In the genomic region with DNA sequence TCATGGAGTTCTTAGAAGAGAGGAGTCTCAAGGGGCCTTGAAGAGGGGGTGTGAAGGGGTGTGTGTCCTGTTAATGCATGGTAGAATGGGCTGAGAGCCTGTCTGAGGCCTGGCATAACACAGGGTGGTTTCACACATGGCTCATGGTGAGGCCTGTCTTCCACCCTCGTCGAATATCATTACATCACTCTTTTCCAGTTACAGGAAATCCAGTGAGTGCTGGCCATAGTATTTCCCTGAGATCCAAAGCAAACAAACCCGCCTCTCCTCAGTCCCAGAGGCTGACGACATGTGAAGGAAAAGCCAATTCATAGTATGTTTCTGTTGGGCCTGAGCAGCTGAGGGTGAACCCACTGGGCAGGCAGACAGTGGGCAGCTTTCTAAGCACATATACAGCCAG, we compare ENCODE assay signal across 12 cellular contexts.
A peak's percentile ranks its signal among the peaks of the same experiment; 100 is the strongest.
DNase-seq lines count a peak whose midpoint lies in the region; ATAC-seq and TF ChIP-seq lines count a peak whose summit lies in the region.
"Had no signal": no experiment of that assay in that cellular context is flagged by ENCODE, and none has a peak within 500 bp of the region (broad histone marks: within the 10 kb centered on the region; RNA-seq: fewer than 3 reads in every experiment).

No MANE protein-coding gene starts in this region.

- TF ChIP-seq CTCF in SK-N-SH (IDR thresholded peaks at IDR 0.05) (no peak), mammary epithelial cell (conservative IDR thresholded peaks at IDR 0.05 in 1 of 2, IDR thresholded peaks at IDR 0.05 in 1 of 2; ENCODE audit: extremely low read depth in 1 of 2, insufficient read depth in 1 of 2, low read depth in 1 of 2, low read length in 2 of 2) (no peak), upper lobe of left lung (IDR thresholded peaks at IDR 0.05) (no peak)

- no peaks in the 10 kb centered on the region for H3F3A ChIP-seq in SK-N-SH (replicated peaks; ENCODE audit: insufficient read depth)

- dilution Hi-C loops in mammary epithelial cell (cut with HindIII; ENCODE audit: low sequenced_read_pairs): no loop called here

- POLR2A ChIA-PET in SK-N-SH (lab: Yijun Ruan, JAX): no interaction called here

- TF ChIP-seq RAD21 in SK-N-SH (IDR thresholded peaks at IDR 0.05; ENCODE audit: low read length): no peak

- H3K9me3 ChIP-seq in SK-N-SH (no peaks in the 10 kb centered on the region), mammary epithelial cell (replicated peaks; ENCODE audit: insufficient read depth, low read length) (no peaks in the 10 kb centered on the region), upper lobe of left lung (no peaks in the 10 kb centered on the region)
- H3K9me3 ChIP-seq: testis had no signal

- H3K36me3 ChIP-seq in SK-N-SH (replicated peaks in 1 of 2; ENCODE audit: control insufficient read depth in 1 of 2, insufficient read depth in 2 of 2, low read length in 1 of 2) (no peaks in the 10 kb centered on the region), mammary epithelial cell (ENCODE audit: insufficient read depth, low read length) (no peaks in the 10 kb centered on the region), upper lobe of left lung (no peaks in the 10 kb centered on the region)

- in situ Hi-C loops in mammary epithelial cell (cut with MboI; ENCODE audit: low sequenced_read_pairs in 2 of 2): no loop called here

- H2AFZ ChIP-seq in SK-N-SH (ENCODE audit: low read depth) (peak overlapping the region; percentile 38; the same call in 1 of the 2 replicates), mammary epithelial cell (ENCODE audit: low read depth, low read length) (peak overlapping the region; percentile 25)

- H3K9me2 ChIP-seq in SK-N-SH: no peaks in the 10 kb centered on the region

- H4K20me1 ChIP-seq in SK-N-SH (ENCODE audit: insufficient read depth): no peaks in the 10 kb centered on the region
- no peaks in the 10 kb centered on the region for H4K20me1 ChIP-seq in mammary epithelial cell (ENCODE audit: insufficient read depth, low read length)

- CTCF ChIA-PET in SK-N-SH (lab: Yijun Ruan, JAX) (interaction anchor here (0.6 to 1.2 kb wide), 3 partner anchors 10 to 79 kb away, joined by 3 to 4 read pairs (median 3); no protein-coding TSS in a partner anchor), mammary epithelial cell (lab: Charles Lee; ENCODE audit: low non-redundant PET) (no interaction called here)

- H3K27me3 ChIP-seq in SK-N-SH (ENCODE audit: insufficient read depth): no peaks in the 10 kb centered on the region
- peaks cover 2% of the 10 kb centered on the region for H3K27me3 ChIP-seq in mammary epithelial cell (ENCODE audit: insufficient read depth, low read length)
- H3K27me3 ChIP-seq in upper lobe of left lung: no peaks in the 10 kb centered on the region
- H3K27me3 ChIP-seq: dorsolateral prefrontal cortex, testis had no signal

- H3K4me2 ChIP-seq in SK-N-SH (no peak overlapping the region), mammary epithelial cell (ENCODE audit: insufficient read depth, low read depth, low read length) (no peak overlapping the region)

- DNase-seq in SK-N-SH (no peak), mammary epithelial cell (no peak), kidney tubule cell (ENCODE audit: low spot score) (peak; percentile 49), upper lobe of left lung (peak in 1 of 2 donors; percentile 64), iPS-NIHi7 (ENCODE audit: extremely low spot score) (no peak)
- DNase-seq in activated CD4-positive, alpha-beta T cell treated with anti-CD3 and anti-CD28 coated beads, Interleukin-2, amount 50 U/mL, for 4 hours: no peak
- DNase-seq: activated T-cell treated with anti-CD3 and anti-CD28 coated beads, Interleukin-2, amount 50 U/mL, for 48 hours; dorsolateral prefrontal cortex; naive thymus-derived CD8-positive, alpha-beta T cell; testis had no signal

- H3K27ac ChIP-seq in SK-N-SH (ENCODE audit: low read depth in 2 of 2, low read length in 1 of 2) (peak overlapping the region in 1 of 2 experiments; percentile 46; a peak in 2 of 4 replicates), mammary epithelial cell (ENCODE audit: insufficient read depth, low read depth, low read length) (no peak overlapping the region), upper lobe of left lung (peak overlapping the region in 3 of 4 donors; percentile 12 to 55 (median 16))
- H3K27ac ChIP-seq: dorsolateral prefrontal cortex, testis had no signal

- H3K9ac ChIP-seq in SK-N-SH: no peak overlapping the region
- H3K9ac ChIP-seq in mammary epithelial cell (ENCODE audit: insufficient read depth, low read length): no peak overlapping the region

- ATAC-seq in SK-N-SH treated with all-trans-retinoic acid at 6 μM for 48 hours (no peak), upper lobe of left lung (ENCODE audit: low FRiP score in 2 of 2) (peak; percentile 59 to 91), HG03039 (IDR thresholded peaks at IDR 0.05; ENCODE audit: unreplicated experiment) (no peak)
- ATAC-seq: naive thymus-derived CD8-positive, alpha-beta T cell had no signal

- no peaks in the 10 kb centered on the region for H3K4me1 ChIP-seq in SK-N-SH (ENCODE audit: control insufficient read depth in 1 of 2, insufficient read depth in 2 of 2, low read depth in 1 of 2, low read length in 1 of 2)
- H3K4me1 ChIP-seq in mammary epithelial cell (ENCODE audit: insufficient read depth, low read length): no peaks in the 10 kb centered on the region
- H3K4me1 ChIP-seq in upper lobe of left lung: peaks cover 0 to 4% (median 0%) of the 10 kb centered on the region in 4 donors
- H3K4me1 ChIP-seq: testis had no signal

- H3K79me2 ChIP-seq in SK-N-SH (ENCODE audit: insufficient read depth) (no peaks in the 10 kb centered on the region), mammary epithelial cell (ENCODE audit: insufficient read depth, low read length) (no peaks in the 10 kb centered on the region)

- no peak for TF ChIP-seq EP300 in SK-N-SH (IDR thresholded peaks at IDR 0.05; ENCODE audit: borderline replicate concordance in 1 of 2, low read depth in 1 of 2, low read length in 1 of 2)
- TF ChIP-seq EP300 in upper lobe of left lung (IDR thresholded peaks at IDR 0.05): peak in 2 of 4 donors; percentile 69 to 85

- no peak for TF ChIP-seq POLR2A in upper lobe of left lung (IDR thresholded peaks at IDR 0.05)

- intact Hi-C loops in mammary epithelial cell (cut with micrococcal nuclease): no loop called here

- no TSS peak for BruUV-seq in mammary epithelial cell (replicated peaks; lab: Mats Ljungman, UMichigan)

- 59% methylated on average over 4 of the region's 4 CpGs for WGBS in SK-N-SH (ENCODE audit: low lambda C conversion rate)
- WGBS in mammary epithelial cell (ENCODE audit: low coverage, missing lambda C conversion rate): 33% methylated on average over 3 of the region's 4 CpGs
- WGBS in upper lobe of left lung, 2 donors: 35 to 37% methylated on average over 4 of the region's 4 CpGs

- H3K4me3 ChIP-seq in SK-N-SH (ENCODE audit: low read depth in 2 of 2, low read length in 1 of 2) (no peak overlapping the region), mammary epithelial cell (replicated peaks in 1 of 3; ENCODE audit: insufficient read depth in 1 of 3, low read depth in 2 of 3, low read length in 3 of 3) (no peak overlapping the region), upper lobe of left lung (no peak overlapping the region)
- H3K4me3 ChIP-seq: dorsolateral prefrontal cortex, testis had no signal

TF ChIP-seq in SK-N-SH, 30 proteins besides CTCF, POLR2A, EP300 and RAD21 (continues in another document):
- TF ChIP-seq GABPA (IDR thresholded peaks at IDR 0.05; ENCODE audit: low read depth) (no peak), RFX5 (IDR thresholded peaks at IDR 0.05; ENCODE audit: low read length) (no peak), FOXM1 (IDR thresholded peaks at IDR 0.05; ENCODE audit: low read depth) (no peak), NRF1 (IDR thresholded peaks at IDR 0.05; ENCODE audit: low read depth, low read length) (no peak), TAF1 (IDR thresholded peaks at IDR 0.05; ENCODE audit: borderline replicate concordance, low read depth, low read length) (no peak), POLR2AphosphoS5 (IDR thresholded peaks at IDR 0.05; ENCODE audit: low read depth, low read length) (no peak), CHD2 (IDR thresholded peaks at IDR 0.05; ENCODE audit: low read length, partially characterized antibody) (no peak), NFIC (IDR thresholded peaks at IDR 0.05; ENCODE audit: borderline replicate concordance) (no peak), GATA2 (CRISPR knock-in tag; IDR thresholded peaks at IDR 0.05) (no peak)
- TF ChIP-seq, protein P1, sequence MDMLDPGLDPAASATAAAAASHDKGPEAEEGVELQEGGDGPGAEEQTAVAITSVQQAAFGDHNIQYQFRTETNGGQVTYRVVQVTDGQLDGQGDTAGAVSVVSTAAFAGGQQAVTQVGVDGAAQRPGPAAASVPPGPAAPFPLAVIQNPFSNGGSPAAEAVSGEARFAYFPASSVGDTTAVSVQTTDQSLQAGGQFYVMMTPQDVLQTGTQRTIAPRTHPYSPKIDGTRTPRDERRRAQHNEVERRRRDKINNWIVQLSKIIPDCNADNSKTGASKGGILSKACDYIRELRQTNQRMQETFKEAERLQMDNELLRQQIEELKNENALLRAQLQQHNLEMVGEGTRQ (IDR thresholded peaks at IDR 0.05; ENCODE audit: borderline replicate concordance, low read depth, low read length): no peak

TF ChIP-seq in SK-N-SH treated with all-trans-retinoic acid at 6 μM for 48 hours, 23 proteins besides CTCF, POLR2A, EP300 and RAD21:
- TF ChIP-seq BACH2 (CRISPR knock-in tag; IDR thresholded peaks at IDR 0.05; ENCODE audit: borderline replicate concordance) (no peak), ESRRG (CRISPR knock-in tag; IDR thresholded peaks at IDR 0.05) (no peak), ZNF70 (CRISPR knock-in tag; IDR thresholded peaks at IDR 0.05) (no peak), ZFP30 (CRISPR knock-in tag; IDR thresholded peaks at IDR 0.05) (no peak), ARNTL (CRISPR knock-in tag; IDR thresholded peaks at IDR 0.05; ENCODE audit: borderline replicate concordance, low read depth) (no peak), TCF4 (CRISPR knock-in tag; IDR thresholded peaks at IDR 0.05; ENCODE audit: borderline replicate concordance) (no peak)
TF ChIP-seq in SK-N-SH treated with all-trans-retinoic acid at 6 μM for 48 hours: peak in this region for 0.

Comparison
In these comparisons a context has a peak if more than half of its experiments do, and no peak if none do; other contexts are left out.
1. ATAC-seq: peak in upper lobe of left lung (2 of 2); none in SK-N-SH treated with all-trans-retinoic acid at 6 μM for 48 hours (single experiment) and HG03039 (single experiment).